Comparison of ENCODE assay signal across 17 cellular contexts in the genomic region with DNA sequence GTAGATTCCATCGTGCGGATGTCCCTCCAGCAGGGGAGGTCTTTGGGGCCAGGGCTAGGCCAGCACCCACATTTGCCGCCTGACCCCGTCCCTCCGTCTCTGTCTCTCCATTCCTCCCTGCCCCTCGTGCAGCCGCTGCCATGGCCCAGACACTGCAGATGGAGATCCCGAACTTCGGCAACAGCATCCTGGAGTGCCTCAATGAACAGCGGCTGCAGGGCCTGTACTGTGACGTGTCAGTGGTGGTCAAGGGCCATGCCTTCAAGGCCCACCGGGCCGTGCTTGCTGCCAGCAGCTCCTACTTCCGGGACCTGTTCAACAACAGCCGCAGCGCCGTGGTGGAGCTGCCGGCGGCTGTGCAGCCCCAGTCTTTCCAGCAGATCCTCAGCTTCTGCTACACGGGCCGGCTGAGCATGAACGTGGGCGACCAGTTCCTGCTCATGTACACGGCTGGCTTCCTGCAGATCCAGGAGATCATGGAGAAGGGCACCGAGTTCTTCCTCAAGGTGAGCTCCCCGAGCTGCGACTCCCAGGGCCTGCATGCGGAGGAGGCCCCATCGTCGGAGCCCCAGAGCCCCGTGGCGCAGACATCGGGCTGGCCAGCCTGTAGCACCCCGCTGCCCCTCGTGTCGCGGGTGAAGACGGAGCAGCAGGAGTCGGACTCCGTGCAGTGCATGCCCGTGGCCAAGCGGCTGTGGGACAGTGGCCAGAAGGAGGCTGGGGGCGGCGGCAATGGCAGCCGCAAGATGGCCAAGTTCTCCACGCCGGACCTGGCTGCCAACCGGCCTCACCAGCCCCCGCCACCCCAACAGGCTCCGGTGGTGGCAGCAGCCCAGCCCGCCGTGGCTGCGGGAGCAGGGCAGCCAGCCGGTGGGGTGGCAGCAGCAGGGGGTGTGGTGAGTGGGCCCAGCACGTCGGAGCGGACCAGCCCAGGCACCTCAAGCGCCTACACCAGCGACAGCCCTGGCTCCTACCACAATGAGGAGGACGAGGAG. TPM values are rescaled to one million over a fixed set of nuclear protein-coding genes. Genes with fewer than 3 reads are reported as not detected.
DNase-seq lines count a peak whose midpoint lies in the region; ATAC-seq, FAIRE-seq and TF ChIP-seq lines count a peak whose summit lies in the region.
"Had no signal": no experiment of that assay in that cellular context is flagged by ENCODE, and none has a peak within 500 bp of the region (broad histone marks: within the 10 kb centered on the region; RNA-seq: fewer than 3 reads in every experiment).

No MANE protein-coding gene starts in this region.

- peaks cover 49% of the 10 kb centered on the region for H3K36me3 Mint-ChIP-seq in stimulated activated naive CD8-positive, alpha-beta T cell treated with anti-CD3 and anti-CD28 coated beads, Interleukin-15, Interleukin-2, amounts not matched to agents 100 ng/mL and 50 ng/mL, for 24 hours (ENCODE audit: low read depth)

- no peak for TF ChIP-seq EP300 in sigmoid colon (IDR thresholded peaks at IDR 0.05)

- H3K27me3 Mint-ChIP-seq in stimulated activated naive CD8-positive, alpha-beta T cell treated with anti-CD3 and anti-CD28 coated beads, Interleukin-15, Interleukin-2, amounts not matched to agents 100 ng/mL and 50 ng/mL, for 24 hours = no peaks in the 10 kb centered on the region
- H3K27me3 Mint-ChIP-seq in stimulated activated naive CD8-positive, alpha-beta T cell treated with anti-CD3 and anti-CD28 coated beads, Interleukin-15, amount 100 ng/mL, for 72 hours = no peaks in the 10 kb centered on the region
- H3K27me3 Mint-ChIP-seq: B cell; CD4-positive, CD25-positive, alpha-beta regulatory T cell had no signal

- TF ChIP-seq POLR2A in sigmoid colon (IDR thresholded peaks at IDR 0.05) = no peak
- TF ChIP-seq POLR2A in H54 (IDR thresholded peaks at IDR 0.05; ENCODE audit: low read depth, low read length) = no peak

- H3K4me3 Mint-ChIP-seq in stimulated activated naive CD8-positive, alpha-beta T cell treated with anti-CD3 and anti-CD28 coated beads, Interleukin-15, Interleukin-2, amounts not matched to agents 100 ng/mL and 50 ng/mL, for 24 hours = no peak overlapping the region
- H3K4me3 Mint-ChIP-seq in stimulated activated naive CD8-positive, alpha-beta T cell treated with anti-CD3 and anti-CD28 coated beads, Interleukin-15, amount 100 ng/mL, for 72 hours = no peak overlapping the region
- H3K4me3 Mint-ChIP-seq: B cell; CD4-positive, CD25-positive, alpha-beta regulatory T cell had no signal

- peak overlapping the region; percentile 40 for H3K27ac Mint-ChIP-seq in stimulated activated naive CD8-positive, alpha-beta T cell treated with anti-CD3 and anti-CD28 coated beads, Interleukin-15, Interleukin-2, amounts not matched to agents 100 ng/mL and 50 ng/mL, for 24 hours
- no peak overlapping the region for H3K27ac Mint-ChIP-seq in stimulated activated naive CD8-positive, alpha-beta T cell treated with anti-CD3 and anti-CD28 coated beads, Interleukin-15, amount 100 ng/mL, for 72 hours
- H3K27ac Mint-ChIP-seq: B cell had no signal

- no peaks in the 10 kb centered on the region for H3K9me3 Mint-ChIP-seq in stimulated activated naive CD8-positive, alpha-beta T cell treated with anti-CD3 and anti-CD28 coated beads, Interleukin-15, Interleukin-2, amounts not matched to agents 100 ng/mL and 50 ng/mL, for 24 hours
- H3K9me3 Mint-ChIP-seq in stimulated activated naive CD8-positive, alpha-beta T cell treated with anti-CD3 and anti-CD28 coated beads, Interleukin-15, amount 100 ng/mL, for 72 hours = no peaks in the 10 kb centered on the region
- H3K9me3 Mint-ChIP-seq: CD4-positive, CD25-positive, alpha-beta regulatory T cell had no signal

- no peaks in the 10 kb centered on the region for H3K27me3 ChIP-seq in left lung
- no peaks in the 10 kb centered on the region for H3K27me3 ChIP-seq in sigmoid colon
- H3K27me3 ChIP-seq: SJCRH30 had no signal

- H3K27ac ChIP-seq in left lung (peak overlapping the region; percentile 36 to 73), sigmoid colon (peak overlapping the region in 3 of 4 donors; percentile 4 to 60 (median 36))
- H3K27ac ChIP-seq: SJCRH30 had no signal

- FAIRE-seq in H54 (lab: Jason Lieb, UNC) (no peak), frontal cortex (lab: Jason Lieb, UNC) (no peak)
- FAIRE-seq: G401.6 had no signal

- H3K9me3 ChIP-seq in left lung = no peaks in the 10 kb centered on the region
- H3K9me3 ChIP-seq in sigmoid colon = no peaks in the 10 kb centered on the region
- H3K9me3 ChIP-seq: SJCRH30 had no signal

- H3K4me1 Mint-ChIP-seq in stimulated activated naive CD8-positive, alpha-beta T cell treated with anti-CD3 and anti-CD28 coated beads, Interleukin-15, Interleukin-2, amounts not matched to agents 100 ng/mL and 50 ng/mL, for 24 hours (ENCODE audit: low read depth) = peaks cover 42% of the 10 kb centered on the region
- H3K4me1 Mint-ChIP-seq in stimulated activated naive CD8-positive, alpha-beta T cell treated with anti-CD3 and anti-CD28 coated beads, Interleukin-15, amount 100 ng/mL, for 72 hours = peaks cover 33% of the 10 kb centered on the region

- H3K4me1 ChIP-seq in left lung (peaks cover 0 to 29% of the 10 kb centered on the region in 2 donors), sigmoid colon (peaks cover 0 to 27% (median 9%) of the 10 kb centered on the region in 4 donors)
- H3K4me1 ChIP-seq: SJCRH30 had no signal

- H3K36me3 ChIP-seq in left lung (peaks cover 0 to 55% of the 10 kb centered on the region in 2 donors), sigmoid colon (peaks cover 0 to 52% (median 28%) of the 10 kb centered on the region in 4 donors)

- intact Hi-C loops in left lung (cut with DNase I) = no loop called here
- intact Hi-C loops in sigmoid colon (cut with DNase I) = no loop called here

- H3K4me3 ChIP-seq in left lung (no peak overlapping the region), sigmoid colon (no peak overlapping the region)
- H3K4me3 ChIP-seq: GM23248, SJCRH30 had no signal

- DNase-seq in stimulated activated naive CD8-positive, alpha-beta T cell treated with anti-CD3 and anti-CD28 coated beads, Interleukin-15, amount 100 ng/mL, for 72 hours = no peak
- DNase-seq in left lung (no peak), sigmoid colon (no peak), H54 (ENCODE audit: insufficient read length, low spot score) (no peak), frontal cortex (ENCODE audit: low spot score in 2 of 2) (no peak)
- DNase-seq: CD4-positive, CD25-positive, alpha-beta regulatory T cell; DMS79; NCI-H1417 treated with DMSO at 0.1 percent for 48 hours; NCI-H2029 treated with DMSO at 0.1 percent for 48 hours; NCI-H774; RPMI8226; SJCRH30 had no signal

- WGBS in sigmoid colon, 2 donors = 96% methylated on average over 60 of the region's 60 CpGs

- no peak for TF ChIP-seq CTCF in left lung (IDR thresholded peaks at IDR 0.05)
- no peak for TF ChIP-seq CTCF in sigmoid colon (IDR thresholded peaks at IDR 0.05)

- ATAC-seq in stimulated activated naive CD8-positive, alpha-beta T cell treated with anti-CD3 and anti-CD28 coated beads, Interleukin-15, amount 100 ng/mL, for 72 hours = no peak
- no peak for ATAC-seq in left lung
- no peak for ATAC-seq in HG03025 (IDR thresholded peaks at IDR 0.05; ENCODE audit: low FRiP score, unreplicated experiment)

RNA-seq across cellular contexts. Expression of a gene that starts 14.8 kb away (rescaled TPM):
- 10 to 100 TPM; 64.0 to 94.8 TPM for total RNA-seq in left lung
- total RNA-seq in sigmoid colon = 10 to 100 TPM; 65.3 to 87.0 (median 76.8) TPM
- 100 to 1,000 TPM in 1 of 3 donors, 10 to 100 TPM in 2; 63.1 to 127 (median 64.0) TPM for polyA plus RNA-seq in sigmoid colon
- 18.3 TPM for total RNA-seq in frontal cortex

RNA-seq across cellular contexts. Expression of a gene that starts 14.8 kb away (rescaled TPM):
- total RNA-seq in left lung (10 to 100 TPM; 70.1 to 99.4 TPM), sigmoid colon (100 to 1,000 TPM in 2 of 4 donors, 10 to 100 TPM in 2; 30.3 to 215 (median 85.6) TPM), frontal cortex (9.0 TPM)
- 100 to 1,000 TPM in 2 of 3 donors, 10 to 100 TPM in 1; 62.9 to 163 (median 138) TPM for polyA plus RNA-seq in sigmoid colon

RNA-seq across cellular contexts. Expression of a gene that starts 17.3 kb away (rescaled TPM):
- total RNA-seq in left lung (10 to 100 TPM; 65.1 to 92.5 TPM), sigmoid colon (10 to 100 TPM in 3 of 4 donors, 1 to 10 TPM in 1; 8.1 to 20.5 (median 17.3) TPM), frontal cortex (16.3 TPM)
- polyA plus RNA-seq in sigmoid colon = 10 to 100 TPM; 15.0 to 67.2 (median 26.4) TPM

RNA-seq across cellular contexts. Expression of a gene that starts 18.8 kb away (rescaled TPM):
- total RNA-seq in left lung (10 to 100 TPM; 24.2 to 46.2 TPM), sigmoid colon (10 to 100 TPM; 17.4 to 25.8 (median 21.9) TPM), frontal cortex (17.9 TPM)
- polyA plus RNA-seq in sigmoid colon = 10 to 100 TPM in 2 of 3 donors, 1 to 10 TPM in 1; 6.7 to 48.6 (median 10.2) TPM

RNA-seq across cellular contexts. Expression of a gene that starts 32.7 kb away (rescaled TPM):
- total RNA-seq in left lung (10 to 100 TPM; 15.4 to 32.9 TPM), sigmoid colon (10 to 100 TPM; 13.0 to 17.8 (median 15.2) TPM), frontal cortex (2.9 TPM)
- polyA plus RNA-seq in sigmoid colon = 10 to 100 TPM in 1 of 3 donors, 1 to 10 TPM in 2; 3.0 to 18.4 (median 3.7) TPM
- total RNA-seq: GM23248 had no signal
